In genomic region chr3:179071569-179072397, GRCh38 we compare ENCODE assay signal across 8 cellular contexts. TPM values are rescaled to one million over a fixed set of nuclear protein-coding genes. Genes with fewer than 3 reads are reported as not detected.
A peak's percentile ranks its signal among the peaks of the same experiment; 100 is the strongest.
DNase-seq lines count a peak whose midpoint lies in the region; ATAC-seq and TF ChIP-seq lines count a peak whose summit lies in the region.

ZMAT3 (minus strand) TSS chr3:179071809; CDS start chr3:179067752, 4,057 bp downstream.

- TF ChIP-seq EP300 in gastroesophageal sphincter (IDR thresholded peaks at IDR 0.05): no peak

- DNase-seq in G401 (ENCODE audit: low spot score) (peak; percentile 72), HAP-1 (ENCODE audit: low spot score in 2 of 2) (peak; percentile 70 to 86), MM.1S (peak; percentile 84), SJSA1 (ENCODE audit: low read depth in 1 of 2, low spot score in 2 of 2) (peak; percentile 75 to 85), occipital lobe (lab: John Stamatoyannopoulos, UW) (peak; percentile 89)
- DNase-seq in activated naive CD4-positive, alpha-beta T cell (lab: John Stamatoyannopoulos, UW): peak; percentile 61 to 74 (median 66)

- 0 out of 2 replicates have a peak, but pooled peaks cover 4% of the 10 kb centered on the region for H3K36me3 ChIP-seq in HAP-1 (replicated peaks)
- H3K36me3 ChIP-seq in MM.1S (replicated peaks; ENCODE audit: insufficient read depth, low read length): no peaks in the 10 kb centered on the region
- peaks cover 15% of the 10 kb centered on the region for H3K36me3 ChIP-seq in SJSA1
- peaks cover 0 to 8% of the 10 kb centered on the region in 2 donors for H3K36me3 ChIP-seq in gastroesophageal sphincter

- H3K27ac ChIP-seq in MM.1S (ENCODE audit: low read length) (no peak within 1 kb of the TSS), SJSA1 (peak within 1 kb of the TSS; percentile 63), gastroesophageal sphincter (peak within 1 kb of the TSS; percentile 74 to 98 (median 90)), temporal lobe (ENCODE audit: low read depth, low read length) (peak within 1 kb of the TSS; percentile 59)

- H3K9ac ChIP-seq in MM.1S (ENCODE audit: low read length): peak within 1 kb of the TSS; percentile 51

- in situ Hi-C loops in G401 (cut with HindIII; ENCODE audit: low sequenced_read_pairs): no loop called here
- in situ Hi-C loops in HAP-1 (cut with MboI; ENCODE audit: low sequenced_read_pairs): no loop called here

- H3K9me2 ChIP-seq in MM.1S (replicated peaks; ENCODE audit: insufficient read depth, low read length): no peaks in the 10 kb centered on the region

- H3K79me2 ChIP-seq in MM.1S (ENCODE audit: low read length): no peaks in the 10 kb centered on the region

- 3 to 20% methylated on average over 1 to 6 of the region's 73 CpGs for WGBS in gastroesophageal sphincter (ENCODE audit: low coverage in 1 of 2), 2 donors

- H3K27me3 ChIP-seq in HAP-1 (ENCODE audit: low read depth) (no peaks in the 10 kb centered on the region), MM.1S (replicated peaks; ENCODE audit: insufficient read depth, low read length) (peaks cover 49% of the 10 kb centered on the region), SJSA1 (replicated peaks) (no peaks in the 10 kb centered on the region), gastroesophageal sphincter (no peaks in the 10 kb centered on the region)

- H4K20me1 ChIP-seq in MM.1S (ENCODE audit: insufficient read depth, low read length): no peaks in the 10 kb centered on the region

- H3K9me3 ChIP-seq in HAP-1: no peaks in the 10 kb centered on the region
- H3K9me3 ChIP-seq in MM.1S (replicated peaks; ENCODE audit: insufficient read depth, low read length): no peaks in the 10 kb centered on the region
- H3K9me3 ChIP-seq in SJSA1 (replicated peaks): no peaks in the 10 kb centered on the region
- H3K9me3 ChIP-seq in gastroesophageal sphincter: no peaks in the 10 kb centered on the region

- TF ChIP-seq CTCF in MM.1S (IDR thresholded peaks at IDR 0.05; ENCODE audit: low read length): no peak
- TF ChIP-seq CTCF in gastroesophageal sphincter (IDR thresholded peaks at IDR 0.05): peak in 1 of 4 experiments; percentile 41

- H3K4me1 ChIP-seq in HAP-1: peaks cover 25% of the 10 kb centered on the region
- peaks cover 12% of the 10 kb centered on the region; the same call in 1 of the 2 replicates for H3K4me1 ChIP-seq in MM.1S (ENCODE audit: low read length)
- H3K4me1 ChIP-seq in SJSA1 (replicated peaks): peaks cover 11% of the 10 kb centered on the region
- peaks cover 0 to 39% (median 4%) of the 10 kb centered on the region in 3 donors for H3K4me1 ChIP-seq in gastroesophageal sphincter

- H3K4me3 ChIP-seq in HAP-1 (peak within 1 kb of the TSS; percentile 51), MM.1S (ENCODE audit: low read length) (peak within 1 kb of the TSS; percentile 73), SJSA1 (peak within 1 kb of the TSS; percentile 85), gastroesophageal sphincter (peak within 1 kb of the TSS; percentile 49 to 80)

- peak within 1 kb of the TSS; percentile 92 for H2AFZ ChIP-seq in MM.1S (ENCODE audit: low read length)

- H3K4me2 ChIP-seq in MM.1S (ENCODE audit: low read depth, low read length): peak within 1 kb of the TSS; percentile 93

- H3F3A ChIP-seq in MM.1S (ENCODE audit: insufficient read depth, low read length): peaks cover 9% of the 10 kb centered on the region

- peak; percentile 64 for TF ChIP-seq POLR2A in gastroesophageal sphincter (IDR thresholded peaks at IDR 0.05)

- ATAC-seq in gastroesophageal sphincter: peak; percentile 96

RNA-seq across cellular contexts. Expression of gene ZMAT3, which starts in this region (rescaled TPM):
- 6.8 and 7.1 TPM in 2 replicates for total RNA-seq in G401 (2014; rRNA removed; shearing (Covaris generic))
- total RNA-seq in SJSA1 (2014; rRNA removed; shearing (Covaris generic)): 8.4 and 13.1 TPM in 2 replicates
- total RNA-seq in gastroesophageal sphincter (10 to 100 TPM; 16.4 to 28.8 (median 19.2) TPM), occipital lobe (8.6 TPM), temporal lobe (10.8 TPM)
